ENCODE assay signal across 1 cellular context in genomic region chr16:28491970-28492474, GRCh38.
TF ChIP-seq lines count a peak whose summit lies in the region.

Gene CLN3 (minus strand): TSS chr16:28492074. CDS start chr16:28491759, 315 bp downstream.

TF ChIP-seq in HepG2, 621 proteins besides CTCF, POLR2A, EP300 and RAD21 (continued from another document and continues in another):
- TF ChIP-seq RXRA (CRISPR knock-in tag; IDR thresholded peaks at IDR 0.05) = peak; percentile 27; the same call in 1 of the 2 replicates
- no peak for TF ChIP-seq MAFF (IDR thresholded peaks at IDR 0.05; ENCODE audit: low read depth, low read length)
- TF ChIP-seq SAP130 (CRISPR knock-in tag; IDR thresholded peaks at IDR 0.05; ENCODE audit: low read depth) = peak; percentile 98
- TF ChIP-seq SMAD9 (CRISPR knock-in tag; IDR thresholded peaks at IDR 0.05) = 0 out of 2 replicates have a peak, but pooled peaks have one; percentile 61
- 0 out of 2 replicates have a peak, but pooled peaks have one; percentile 25 for TF ChIP-seq ZBTB34 (CRISPR knock-in tag; IDR thresholded peaks at IDR 0.05)
- peak; percentile 88 for TF ChIP-seq DMAP1 (CRISPR knock-in tag; IDR thresholded peaks at IDR 0.05)
- peak; percentile 55; the same call in 1 of the 2 replicates for TF ChIP-seq GATAD2A (CRISPR knock-in tag; IDR thresholded peaks at IDR 0.05)
- peak; percentile 66; the same call in 1 of the 2 replicates for TF ChIP-seq ZGPAT (CRISPR knock-in tag; IDR thresholded peaks at IDR 0.05)
- TF ChIP-seq MXI1 (IDR thresholded peaks at IDR 0.05; ENCODE audit: borderline replicate concordance, low read depth, low read length) = peak; percentile 89; the same call in 2 of the 3 replicates
- TF ChIP-seq DPF2 (CRISPR knock-in tag; IDR thresholded peaks at IDR 0.05; ENCODE audit: borderline replicate concordance, low read depth) = no peak
- TF ChIP-seq ETS1 (CRISPR knock-in tag; IDR thresholded peaks at IDR 0.05) = 0 out of 2 replicates have a peak, but pooled peaks have one; percentile 35
- 0 out of 2 replicates have a peak, but pooled peaks have one; percentile 25 for TF ChIP-seq ZNF616 (CRISPR knock-in tag; IDR thresholded peaks at IDR 0.05; ENCODE audit: low read depth)
- TF ChIP-seq ARHGAP35 (CRISPR knock-in tag; IDR thresholded peaks at IDR 0.05; ENCODE audit: borderline replicate concordance) = no peak
- peak; percentile 85 for TF ChIP-seq ZFY (CRISPR knock-in tag; IDR thresholded peaks at IDR 0.05)
- no peak for TF ChIP-seq IKZF4 (CRISPR knock-in tag; IDR thresholded peaks at IDR 0.05; ENCODE audit: borderline replicate concordance, low read depth, not compliant biosample characterization)
- no peak for TF ChIP-seq RCOR2 (CRISPR knock-in tag; IDR thresholded peaks at IDR 0.05)
- TF ChIP-seq ZNF557 (CRISPR knock-in tag; IDR thresholded peaks at IDR 0.05) = no peak
- no peak for TF ChIP-seq SNAPC5 (CRISPR knock-in tag; IDR thresholded peaks at IDR 0.05; ENCODE audit: borderline replicate concordance)
- TF ChIP-seq ZNF720 (CRISPR knock-in tag; IDR thresholded peaks at IDR 0.05) = no peak
- no peak for TF ChIP-seq E2F1 (CRISPR knock-in tag; IDR thresholded peaks at IDR 0.05)
- TF ChIP-seq RBM39 (IDR thresholded peaks at IDR 0.05; ENCODE audit: low read depth, low read length, poor library complexity, severe bottlenecking) = no peak
- TF ChIP-seq ZNF205 (CRISPR knock-in tag; IDR thresholded peaks at IDR 0.05) = no peak
- TF ChIP-seq MLXIP (CRISPR knock-in tag; IDR thresholded peaks at IDR 0.05; ENCODE audit: borderline replicate concordance) = no peak
- TF ChIP-seq EEA1 (CRISPR knock-in tag; IDR thresholded peaks at IDR 0.05; ENCODE audit: borderline replicate concordance) = no peak; the same call in 1 of the 2 replicates
- no peak for TF ChIP-seq ZNF773 (CRISPR knock-in tag; IDR thresholded peaks at IDR 0.05; ENCODE audit: borderline replicate concordance)
- no peak for TF ChIP-seq CEBPZ (IDR thresholded peaks at IDR 0.05; ENCODE audit: low read length)
- TF ChIP-seq HCFC1 (IDR thresholded peaks at IDR 0.05; ENCODE audit: low read depth, low read length) = peak; percentile 62
- TF ChIP-seq KDM5B (CRISPR knock-in tag; IDR thresholded peaks at IDR 0.05; ENCODE audit: borderline replicate concordance) = peak; percentile 71; the same call in 1 of the 2 replicates
- no peak for TF ChIP-seq XBP1 (CRISPR knock-in tag; IDR thresholded peaks at IDR 0.05)
- no peak for TF ChIP-seq ISL2 (CRISPR knock-in tag; IDR thresholded peaks at IDR 0.05)
- no peak; the same call in 1 of the 2 replicates for TF ChIP-seq WIZ (CRISPR knock-in tag; IDR thresholded peaks at IDR 0.05)
- peak; percentile 16; the same call in 1 of the 2 replicates for TF ChIP-seq ZNF232 (CRISPR knock-in tag; IDR thresholded peaks at IDR 0.05; ENCODE audit: borderline replicate concordance)
- no peak for TF ChIP-seq ZNF709 (CRISPR knock-in tag; IDR thresholded peaks at IDR 0.05)
- peak; percentile 98 for TF ChIP-seq KAT8 (CRISPR knock-in tag; IDR thresholded peaks at IDR 0.05)
- TF ChIP-seq PBX2 (CRISPR knock-in tag; IDR thresholded peaks at IDR 0.05) = no peak
- TF ChIP-seq SRSF1 (optimal IDR thresholded peaks at IDR 0.05; ENCODE audit: low read depth, low read length) = peak; percentile 58
- TF ChIP-seq ZKSCAN1 (IDR thresholded peaks at IDR 0.05; ENCODE audit: low read length) = 0 out of 2 replicates have a peak, but pooled peaks have one; percentile 20
- no peak for TF ChIP-seq ARID3A (IDR thresholded peaks at IDR 0.05; ENCODE audit: low read depth, low read length)
- no peak for TF ChIP-seq ZC3H4 (CRISPR knock-in tag; IDR thresholded peaks at IDR 0.05; ENCODE audit: borderline replicate concordance)
- TF ChIP-seq THAP11 (CRISPR knock-in tag; IDR thresholded peaks at IDR 0.05) = peak; percentile 88
- TF ChIP-seq ZNF704 (CRISPR knock-in tag; IDR thresholded peaks at IDR 0.05; ENCODE audit: borderline replicate concordance) = peak; percentile 75
- peak; percentile 67; the same call in 1 of the 2 replicates for TF ChIP-seq ZNF274 (CRISPR knock-in tag; IDR thresholded peaks at IDR 0.05)
- TF ChIP-seq ATF7 (IDR thresholded peaks at IDR 0.05) = no peak
- TF ChIP-seq ATF7 (CRISPR knock-in tag; IDR thresholded peaks at IDR 0.05) = peak; percentile 43; the same call in 1 of the 2 replicates
- TF ChIP-seq ZNF746 (CRISPR knock-in tag; IDR thresholded peaks at IDR 0.05) = no peak
- TF ChIP-seq PLSCR1 (CRISPR knock-in tag; IDR thresholded peaks at IDR 0.05; ENCODE audit: borderline replicate concordance) = no peak
- peak; percentile 100 for TF ChIP-seq ELF1 (CRISPR knock-in tag; IDR thresholded peaks at IDR 0.05)
- 0 out of 2 replicates have a peak, but pooled peaks have one; percentile 26 for TF ChIP-seq KMT2A (CRISPR knock-in tag; IDR thresholded peaks at IDR 0.05)
